Comparison of ENCODE assay signal across 29 cellular contexts in the genomic region with DNA sequence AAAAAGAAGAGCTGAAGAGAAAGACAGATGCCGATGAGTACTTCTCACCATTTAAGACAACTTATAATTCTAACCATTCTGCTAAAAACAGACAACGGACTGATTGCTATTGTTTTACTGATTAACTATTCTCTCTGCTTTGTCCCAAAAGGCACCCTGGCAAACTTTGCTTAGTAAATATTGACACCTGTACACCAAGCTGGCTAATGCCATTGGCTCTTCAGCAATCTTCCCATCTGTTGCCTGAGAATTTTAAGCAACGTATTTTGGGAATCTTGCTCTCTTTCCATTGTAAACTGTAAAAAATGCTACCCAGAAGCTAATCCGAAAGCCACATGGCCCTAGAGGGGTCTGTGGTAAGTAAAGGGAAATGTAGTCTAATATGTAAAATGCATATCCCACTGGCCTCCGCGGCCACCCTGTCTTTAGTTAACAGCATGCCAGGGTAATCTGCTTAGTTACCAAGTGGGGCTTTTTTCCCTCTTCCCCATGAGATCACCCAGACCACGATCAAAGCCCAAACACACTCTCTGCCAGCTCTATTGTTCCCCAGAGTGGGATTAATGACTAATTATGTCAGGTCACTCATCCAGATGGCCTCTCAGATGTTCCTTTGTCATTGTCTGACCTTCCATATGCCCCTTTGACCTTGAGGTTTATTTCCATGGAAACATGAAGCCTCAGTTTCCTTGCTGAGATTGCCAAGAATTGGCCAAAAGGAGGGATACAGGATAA.
DNase-seq lines count a peak whose midpoint lies in the region; ATAC-seq, FAIRE-seq and TF ChIP-seq lines count a peak whose summit lies in the region.
"Had no signal": no experiment of that assay in that cellular context is flagged by ENCODE, and none has a peak within 500 bp of the region (broad histone marks: within the 10 kb centered on the region; RNA-seq: fewer than 3 reads in every experiment).

No MANE protein-coding gene starts in this region.

- H3K36me3 ChIP-seq in SK-N-SH (replicated peaks in 1 of 2; ENCODE audit: control insufficient read depth in 1 of 2, insufficient read depth in 2 of 2, low read length in 1 of 2): no peaks in the 10 kb centered on the region
- H3K36me3 ChIP-seq in keratinocyte (ENCODE audit: control insufficient read depth in 2 of 2, extremely low read depth in 1 of 2, insufficient read depth in 2 of 2, low read length in 2 of 2): no peaks in the 10 kb centered on the region
- no peaks in the 10 kb centered on the region for H3K36me3 ChIP-seq in effector memory CD4-positive, alpha-beta T cell (ENCODE audit: control insufficient read depth, insufficient read depth, low read length)
- H3K36me3 ChIP-seq: BLaER1, breast epithelium, upper lobe of right lung had no signal

- H3K9me1 ChIP-seq in keratinocyte (ENCODE audit: control insufficient read depth, extremely low read depth, insufficient read depth, low read length): no peaks in the 10 kb centered on the region

- H3K4me1 ChIP-seq in SK-N-SH (ENCODE audit: control insufficient read depth in 1 of 2, insufficient read depth in 2 of 2, low read depth in 1 of 2, low read length in 1 of 2) (peaks cover 0 to 12% of the 10 kb centered on the region in 2 experiments; a peak in 1 of 4 replicates), keratinocyte (ENCODE audit: control insufficient read depth, extremely low read depth, insufficient read depth, low read length) (no peaks in the 10 kb centered on the region)
- no peaks in the 10 kb centered on the region for H3K4me1 ChIP-seq in effector memory CD4-positive, alpha-beta T cell (ENCODE audit: control insufficient read depth, insufficient read depth, low read length, poor library complexity, severe bottlenecking)
- H3K4me1 ChIP-seq: breast epithelium, psoas muscle, upper lobe of right lung had no signal

- dilution Hi-C loops in keratinocyte (cut with MboI; ENCODE audit: extremely low pct_ligation_motif_present, low sequenced_read_pairs): no loop called here

- peak; percentile 39 for FAIRE-seq in keratinocyte (lab: Jason Lieb, UNC)
- FAIRE-seq: colon, GM12891, kidney, small intestine had no signal

- no peak for TF ChIP-seq RAD21 in SK-N-SH (IDR thresholded peaks at IDR 0.05; ENCODE audit: low read length)

- H2AFZ ChIP-seq in SK-N-SH (ENCODE audit: low read depth): peak overlapping the region; percentile 88
- H2AFZ ChIP-seq in keratinocyte (ENCODE audit: control insufficient read depth, low read length): no peak overlapping the region

- peak overlapping the region in 1 of 2 experiments; percentile 12; a peak in 1 of 4 replicates for H3K27ac ChIP-seq in SK-N-SH (ENCODE audit: low read depth in 2 of 2, low read length in 1 of 2)
- H3K27ac ChIP-seq in keratinocyte (ENCODE audit: control insufficient read depth, insufficient read depth, low read length): no peak overlapping the region
- H3K27ac ChIP-seq in effector memory CD4-positive, alpha-beta T cell (ENCODE audit: insufficient read depth, low read length, poor library complexity, severe bottlenecking): no peak overlapping the region
- H3K27ac ChIP-seq: BLaER1, breast epithelium, psoas muscle, upper lobe of right lung had no signal

- H3F3A ChIP-seq in SK-N-SH (replicated peaks; ENCODE audit: insufficient read depth): peaks cover 4% of the 10 kb centered on the region

- H3K9ac ChIP-seq in SK-N-SH: no peak overlapping the region
- no peak overlapping the region for H3K9ac ChIP-seq in keratinocyte (ENCODE audit: control insufficient read depth, extremely low read depth, insufficient read depth, low read length)
- H3K9ac ChIP-seq: BLaER1 had no signal

- no peaks in the 10 kb centered on the region for H4K20me1 ChIP-seq in SK-N-SH (ENCODE audit: insufficient read depth)
- H4K20me1 ChIP-seq in keratinocyte (ENCODE audit: control insufficient read depth, extremely low read depth, insufficient read depth, low read length): no peaks in the 10 kb centered on the region
- H4K20me1 ChIP-seq: BLaER1 had no signal

- CTCF ChIA-PET in SK-N-SH (lab: Yijun Ruan, JAX): interaction anchor here (0.6 kb wide), 1 partner anchor 28 kb away, joined by 3 read pairs; no protein-coding TSS in a partner anchor

- no peaks in the 10 kb centered on the region for H3K79me2 ChIP-seq in SK-N-SH (ENCODE audit: insufficient read depth)
- no peaks in the 10 kb centered on the region for H3K79me2 ChIP-seq in keratinocyte (ENCODE audit: control insufficient read depth, insufficient read depth, low read length)

- no peak for TF ChIP-seq CTCF in SK-N-SH (IDR thresholded peaks at IDR 0.05)
- TF ChIP-seq CTCF in keratinocyte (optimal IDR thresholded peaks at IDR 0.05 in 1 of 3, IDR thresholded peaks at IDR 0.05 in 1 of 3, conservative IDR thresholded peaks at IDR 0.05 in 1 of 3; ENCODE audit: extremely low read depth in 1 of 3, insufficient read depth in 2 of 3, low read length in 3 of 3): no peak

- H3K4me3 ChIP-seq in SK-N-SH (ENCODE audit: low read depth in 2 of 2, low read length in 1 of 2): no peak overlapping the region
- H3K4me3 ChIP-seq in keratinocyte (ENCODE audit: control insufficient read depth in 2 of 3, extremely low read depth in 1 of 3, insufficient read depth in 2 of 3, low read depth in 1 of 3, low read length in 3 of 3): no peak overlapping the region
- no peak overlapping the region for H3K4me3 ChIP-seq in effector memory CD4-positive, alpha-beta T cell (ENCODE audit: insufficient read depth, low read depth, low read length, poor library complexity, severe bottlenecking)
- H3K4me3 ChIP-seq: BLaER1, breast epithelium, psoas muscle, upper lobe of right lung had no signal

- DNase-seq in SK-N-SH (no peak), RPMI7951 (ENCODE audit: low read depth) (peak; percentile 9), keratinocyte (ENCODE audit: low read depth, low spot score) (no peak), NCI-H226 (no peak)
- no peak for DNase-seq in effector memory CD4-positive, alpha-beta T cell
- DNase-seq: ACHN; activated CD4-positive, alpha-beta T cell treated with anti-CD3 and anti-CD28 coated beads, Interleukin-2, amount 10 ng/mL, durations not matched to agents 24 days and 14 days; activated naive CD4-positive, alpha-beta T cell treated with anti-CD3 and anti-CD28 coated beads for 36 hours; activated T-cell treated with anti-CD3 and anti-CD28 coated beads, Interleukin-2, amount 50 U/mL, for 48 hours; amniotic stem cell; COR-L47; endodermal cell; H9; kidney; mammary epithelial cell; NCI-H1092 treated with DMSO at 0.1 percent for 48 hours; NCI-H2029 treated with DMSO at 0.1 percent for 48 hours; NCI-H510A; psoas muscle; small intestine; stimulated activated CD4-positive, alpha-beta T cell treated with anti-CD3 and anti-CD28 coated beads, Interleukin-1b, Interleukin-23, amount 100 ng/mL, for 48 hours; upper lobe of right lung had no signal

- H3K9me2 ChIP-seq in SK-N-SH: no peaks in the 10 kb centered on the region

- 44% methylated on average over 7 of the region's 7 CpGs for WGBS in SK-N-SH (ENCODE audit: low lambda C conversion rate)

- POLR2A ChIA-PET in SK-N-SH (lab: Yijun Ruan, JAX): no interaction called here

- H3K9me3 ChIP-seq in SK-N-SH: no peaks in the 10 kb centered on the region
- no peaks in the 10 kb centered on the region for H3K9me3 ChIP-seq in keratinocyte (ENCODE audit: control insufficient read depth, low read depth, low read length)
- H3K9me3 ChIP-seq in effector memory CD4-positive, alpha-beta T cell (ENCODE audit: control insufficient read depth, low read length): no peaks in the 10 kb centered on the region
- H3K9me3 ChIP-seq: BLaER1, breast epithelium, psoas muscle, upper lobe of right lung had no signal

- H3K27me3 ChIP-seq in SK-N-SH (ENCODE audit: insufficient read depth) (no peaks in the 10 kb centered on the region), keratinocyte (ENCODE audit: control insufficient read depth, extremely low read depth, insufficient read depth, low read length) (no peaks in the 10 kb centered on the region)
- peaks cover 4% of the 10 kb centered on the region for H3K27me3 ChIP-seq in effector memory CD4-positive, alpha-beta T cell (replicated peaks; ENCODE audit: control insufficient read depth, insufficient read depth, low read length, poor library complexity, severe bottlenecking)
- H3K27me3 ChIP-seq: BLaER1, breast epithelium, upper lobe of right lung had no signal

- ATAC-seq in SK-N-SH treated with all-trans-retinoic acid at 6 μM for 48 hours: no peak; the same call in 2 of the 3 replicates
- no peak for ATAC-seq in HG03039 (IDR thresholded peaks at IDR 0.05; ENCODE audit: unreplicated experiment)
- ATAC-seq in GM21576 (IDR thresholded peaks at IDR 0.05; ENCODE audit: unreplicated experiment): no peak
- ATAC-seq: psoas muscle, upper lobe of right lung had no signal

- no peak for TF ChIP-seq EP300 in SK-N-SH (IDR thresholded peaks at IDR 0.05; ENCODE audit: borderline replicate concordance in 1 of 2, low read depth in 1 of 2, low read length in 1 of 2)

- H3K4me2 ChIP-seq in SK-N-SH (peak overlapping the region; percentile 11; the same call in 1 of the 2 replicates), keratinocyte (ENCODE audit: control insufficient read depth, extremely low read depth, insufficient read depth, low read depth, low read length) (no peak overlapping the region)
- H3K4me2 ChIP-seq: BLaER1 had no signal

TF ChIP-seq in SK-N-SH, 30 proteins besides CTCF, POLR2A, EP300 and RAD21 (continues in another document):
- TF ChIP-seq, protein P1, sequence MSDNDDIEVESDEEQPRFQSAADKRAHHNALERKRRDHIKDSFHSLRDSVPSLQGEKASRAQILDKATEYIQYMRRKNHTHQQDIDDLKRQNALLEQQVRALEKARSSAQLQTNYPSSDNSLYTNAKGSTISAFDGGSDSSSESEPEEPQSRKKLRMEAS (IDR thresholded peaks at IDR 0.05; ENCODE audit: low read depth): no peak
- no peak for TF ChIP-seq RCOR1 (IDR thresholded peaks at IDR 0.05; ENCODE audit: low read length)
- TF ChIP-seq ELF1 (IDR thresholded peaks at IDR 0.05): no peak
- no peak for TF ChIP-seq NRF1 (IDR thresholded peaks at IDR 0.05; ENCODE audit: low read depth, low read length)
- TF ChIP-seq POLR2AphosphoS5 (IDR thresholded peaks at IDR 0.05; ENCODE audit: low read depth, low read length): no peak
- TF ChIP-seq FOXM1 (IDR thresholded peaks at IDR 0.05; ENCODE audit: low read depth): no peak
- no peak for TF ChIP-seq JUND (IDR thresholded peaks at IDR 0.05)

TF ChIP-seq in SK-N-SH treated with all-trans-retinoic acid at 6 μM for 48 hours, 23 proteins besides CTCF, POLR2A, EP300 and RAD21 (continues in another document):
- TF ChIP-seq TOX (CRISPR knock-in tag; IDR thresholded peaks at IDR 0.05; ENCODE audit: borderline replicate concordance): no peak
